In genomic region chr9:99745085-99745484, GRCh38 we compare ENCODE assay signal across 35 cellular contexts.
"Had no signal": no experiment of that assay in that cellular context is flagged by ENCODE, and none has a peak within 500 bp of the region (broad histone marks: within the 10 kb centered on the region; RNA-seq: fewer than 3 reads in every experiment).

No MANE protein-coding gene starts in this region.

- H3K4me1 Mint-ChIP-seq: activated naive CD8-positive, alpha-beta T cell treated with anti-CD3 and anti-CD28 coated beads for 36 hours had no signal

- H3K4me3 ChIP-seq: Peyer's patch, SJSA1 had no signal

- H3K9me3 Mint-ChIP-seq: activated B cell treated with CpG ODN at 0.5 μM for 24 hours; activated CD4-positive, alpha-beta memory T cell treated with anti-CD3 and anti-CD28 coated beads for 36 hours; activated naive CD8-positive, alpha-beta T cell treated with anti-CD3 and anti-CD28 coated beads for 36 hours; activated T-cell treated with anti-CD3 and anti-CD28 coated beads, Interleukin-2, amount 50 U/mL, for 4 hours; T-helper 1 cell treated with Interleukin-12 subunit alpha and Interleukin-12 subunit beta and Interleukin-4 antibody, amounts not matched to agents 30 μg/mL and 1 μg/mL, for 36 hours; T-helper 2 cell treated with Interferon-gamma antibody and Interleukin-4, amounts not matched to agents 5 μg/mL and 100 μg/mL, for 36 hours had no signal

- H3K36me3 ChIP-seq: brain microvascular endothelial cell, Peyer's patch, SJSA1 had no signal

- H3K27ac Mint-ChIP-seq: activated B cell treated with CpG ODN at 0.5 μM for 24 hours; activated CD4-positive, alpha-beta memory T cell treated with anti-CD3 and anti-CD28 coated beads for 36 hours; activated naive CD8-positive, alpha-beta T cell treated with anti-CD3 and anti-CD28 coated beads for 36 hours; T-helper 1 cell treated with Interleukin-12 subunit alpha and Interleukin-12 subunit beta and Interleukin-4 antibody, amounts not matched to agents 30 μg/mL and 1 μg/mL, for 36 hours; T-helper 2 cell treated with Interferon-gamma antibody and Interleukin-4, amounts not matched to agents 5 μg/mL and 100 μg/mL, for 36 hours had no signal

- H3K36me3 Mint-ChIP-seq: activated CD4-positive, alpha-beta memory T cell treated with anti-CD3 and anti-CD28 coated beads for 36 hours; activated naive CD8-positive, alpha-beta T cell treated with anti-CD3 and anti-CD28 coated beads for 36 hours had no signal

- H3K4me3 Mint-ChIP-seq: activated B cell treated with CpG ODN at 0.5 μM for 24 hours; activated CD4-positive, alpha-beta memory T cell treated with anti-CD3 and anti-CD28 coated beads for 36 hours; activated naive CD8-positive, alpha-beta T cell treated with anti-CD3 and anti-CD28 coated beads for 36 hours; activated T-cell treated with anti-CD3 and anti-CD28 coated beads, Interleukin-2, amount 50 U/mL, for 4 hours; T-helper 1 cell treated with Interleukin-12 subunit alpha and Interleukin-12 subunit beta and Interleukin-4 antibody, amounts not matched to agents 30 μg/mL and 1 μg/mL, for 36 hours; T-helper 2 cell treated with Interferon-gamma antibody and Interleukin-4, amounts not matched to agents 5 μg/mL and 100 μg/mL, for 36 hours had no signal

- H3K27me3 Mint-ChIP-seq: activated B cell treated with CpG ODN at 0.5 μM for 24 hours; activated naive CD8-positive, alpha-beta T cell treated with anti-CD3 and anti-CD28 coated beads for 36 hours had no signal

- H3K27ac ChIP-seq: brain microvascular endothelial cell, Peyer's patch, SJSA1 had no signal

- H3K4me1 ChIP-seq: Peyer's patch, SJSA1 had no signal

- H3K9me3 ChIP-seq: Peyer's patch, SJSA1, SK-N-SH had no signal

- H3K27me3 ChIP-seq: brain microvascular endothelial cell, Peyer's patch had no signal

- DNase-seq: activated B cell treated with CpG ODN at 0.5 μM for 24 hours; activated CD4-positive, alpha-beta memory T cell treated with anti-CD3 and anti-CD28 coated beads for 36 hours; activated CD4-positive, alpha-beta T cell treated with anti-CD3 and anti-CD28 coated beads for 4 hours; activated CD4-positive, alpha-beta T cell treated with anti-CD3 and anti-CD28 coated beads, Interleukin-2, amount 50 U/mL, for 1 hour; activated CD4-positive, CD25-positive, alpha-beta regulatory T cell treated with anti-CD3 and anti-CD28 coated beads, Interleukin-2, amount 50 U/mL, for 72 hours; activated CD8-positive, alpha-beta memory T cell treated with anti-CD3 and anti-CD28 coated beads, Interleukin-2, amount 50 U/mL, for 4 hours; activated effector memory CD4-positive, alpha-beta T cell treated with anti-CD3 and anti-CD28 coated beads, Interleukin-2, amount 50 U/mL, for 16 hours; activated naive CD4-positive, alpha-beta T cell; activated naive CD4-positive, alpha-beta T cell treated with anti-CD3 and anti-CD28 coated beads, Interleukin-2, amount 50 U/mL, for 16 hours; activated naive CD8-positive, alpha-beta T cell treated with anti-CD3 and anti-CD28 coated beads for 36 hours; activated T-cell treated with anti-CD3 and anti-CD28 coated beads for 4 hours; activated T-cell treated with anti-CD3 and anti-CD28 coated beads, Interleukin-2, amount 50 U/mL, for 4 hours; amniotic stem cell; aorta; brain microvascular endothelial cell; central memory CD4-positive, alpha-beta T cell; Karpas-422; KBM-7; NCI-H1105; NCI-H1417 treated with DMSO at 0.1 percent for 48 hours; NCI-H1694; NCI-H1930; NCI-H2081 treated with DMSO at 0.1 percent for 48 hours; NCI-H2171; NCI-H510A; NCI-H526 treated with DMSO at 0.1 percent for 48 hours; NCI-H774; PC-3; Peyer's patch; RPMI8226; SHP77 treated with DMSO at 0.1 percent for 48 hours; SK-N-SH had no signal

- H3K9ac ChIP-seq: SK-N-SH had no signal

- H3K4me2 ChIP-seq: SK-N-SH had no signal

- ATAC-seq: activated T-cell treated with anti-CD3 and anti-CD28 coated beads, Interleukin-2, amount 50 U/mL, for 4 hours; PC-3 had no signal
